11 cellular contexts compared by ENCODE assay signal in the genomic region with DNA sequence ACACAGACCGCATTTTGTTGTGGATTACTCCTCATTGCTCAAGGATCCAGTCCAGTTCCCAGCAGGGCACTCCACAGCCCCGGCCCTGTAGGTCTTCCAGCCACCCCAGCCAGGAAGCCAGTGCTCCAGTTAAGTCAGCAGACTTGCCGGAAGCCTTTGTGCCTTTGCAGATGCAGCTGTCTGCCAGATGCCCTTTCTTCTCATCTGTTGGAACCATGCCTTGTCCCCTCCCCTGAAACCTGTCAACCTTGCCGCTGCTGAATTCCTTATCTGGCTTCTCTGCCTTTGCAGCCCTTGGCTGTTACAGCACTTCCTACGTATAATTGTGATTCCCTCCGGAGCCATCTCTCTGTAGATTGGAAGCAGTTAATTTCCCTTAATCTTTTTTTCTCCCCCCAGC. TPM values are rescaled to one million over a fixed set of nuclear protein-coding genes. Genes with fewer than 3 reads are reported as not detected.
DNase-seq lines count a peak whose midpoint lies in the region; ATAC-seq and TF ChIP-seq lines count a peak whose summit lies in the region.
"Had no signal": no experiment of that assay in that cellular context is flagged by ENCODE, and none has a peak within 500 bp of the region (broad histone marks: within the 10 kb centered on the region; RNA-seq: fewer than 3 reads in every experiment).

No MANE protein-coding gene starts in this region.

- no peak for TF ChIP-seq CTCF in Caco-2 (IDR thresholded peaks at IDR 0.05; ENCODE audit: insufficient read depth in 1 of 2, low read depth in 1 of 2, low read length in 1 of 2, severe bottlenecking in 1 of 2, unreplicated experiment in 1 of 2)

- CTCF ChIA-PET in Caco-2 (lab: Charles Lee): no interaction called here

- H3K36me3 Mint-ChIP-seq in activated T-helper 1 cell treated with anti-CD3 and anti-CD28 coated beads, Interleukin-12 subunit alpha, Interleukin-12 subunit beta, Interleukin-2, Interleukin-4 antibody, amounts not matched to agents 30 ng/mL and 10 ng/mL and 1 ng/mL, durations not matched to agents 14 hours and 24 hours and 36 hours (ENCODE audit: low read depth): peaks cover 52% of the 10 kb centered on the region
- peaks cover 44% of the 10 kb centered on the region for H3K36me3 Mint-ChIP-seq in Caco-2 (ENCODE audit: insufficient read depth, unreplicated experiment)

- H3K27me3 Mint-ChIP-seq in activated T-helper 1 cell treated with anti-CD3 and anti-CD28 coated beads, Interleukin-12 subunit alpha, Interleukin-12 subunit beta, Interleukin-2, Interleukin-4 antibody, amounts not matched to agents 30 ng/mL and 10 ng/mL and 1 ng/mL, durations not matched to agents 14 hours and 24 hours and 36 hours (ENCODE audit: insufficient read depth): no peaks in the 10 kb centered on the region
- no peaks in the 10 kb centered on the region for H3K27me3 Mint-ChIP-seq in Caco-2 (ENCODE audit: insufficient read depth, unreplicated experiment)

- H3K4me3 Mint-ChIP-seq in activated T-helper 1 cell treated with anti-CD3 and anti-CD28 coated beads, Interleukin-12 subunit alpha, Interleukin-12 subunit beta, Interleukin-2, Interleukin-4 antibody, amounts not matched to agents 30 ng/mL and 10 ng/mL and 1 ng/mL, durations not matched to agents 14 hours and 24 hours and 36 hours: no peak overlapping the region
- no peak overlapping the region for H3K4me3 Mint-ChIP-seq in Caco-2 (ENCODE audit: unreplicated experiment)

- H3K4me3 ChIP-seq in Caco-2 (ENCODE audit: low read depth, low read length): no peak overlapping the region

- POLR2A ChIA-PET in Caco-2 (lab: Charles Lee): no interaction called here

- H3K9me3 Mint-ChIP-seq in activated T-helper 1 cell treated with anti-CD3 and anti-CD28 coated beads, Interleukin-12 subunit alpha, Interleukin-12 subunit beta, Interleukin-2, Interleukin-4 antibody, amounts not matched to agents 30 ng/mL and 10 ng/mL and 1 ng/mL, durations not matched to agents 14 hours and 24 hours and 36 hours: no peaks in the 10 kb centered on the region
- no peaks in the 10 kb centered on the region for H3K9me3 Mint-ChIP-seq in Caco-2 (ENCODE audit: unreplicated experiment)

- no peaks in the 10 kb centered on the region for H3K36me3 ChIP-seq in Caco-2 (ENCODE audit: control insufficient read depth, insufficient read depth, low read length)

- ATAC-seq in sciatic nerve: peak; percentile 71
- ATAC-seq: esophagus mucosa had no signal

- no peaks in the 10 kb centered on the region for H3K27me3 ChIP-seq in Caco-2 (replicated peaks; ENCODE audit: control insufficient read depth, insufficient read depth, low read length)

- H3K9me3 ChIP-seq in Caco-2: no peaks in the 10 kb centered on the region

- H3K4me1 Mint-ChIP-seq in activated T-helper 1 cell treated with anti-CD3 and anti-CD28 coated beads, Interleukin-12 subunit alpha, Interleukin-12 subunit beta, Interleukin-2, Interleukin-4 antibody, amounts not matched to agents 30 ng/mL and 10 ng/mL and 1 ng/mL, durations not matched to agents 14 hours and 24 hours and 36 hours (ENCODE audit: low read depth): peaks cover 7% of the 10 kb centered on the region
- H3K4me1 Mint-ChIP-seq in Caco-2 (ENCODE audit: low read depth, unreplicated experiment): no peaks in the 10 kb centered on the region

- H3K27ac Mint-ChIP-seq in activated T-helper 1 cell treated with anti-CD3 and anti-CD28 coated beads, Interleukin-12 subunit alpha, Interleukin-12 subunit beta, Interleukin-2, Interleukin-4 antibody, amounts not matched to agents 30 ng/mL and 10 ng/mL and 1 ng/mL, durations not matched to agents 14 hours and 24 hours and 36 hours: peak overlapping the region; percentile 42
- no peak overlapping the region for H3K27ac Mint-ChIP-seq in Caco-2 (ENCODE audit: unreplicated experiment)

- H3K4me1 ChIP-seq in Caco-2: no peaks in the 10 kb centered on the region
- H3K4me1 ChIP-seq: parathyroid adenoma had no signal

- no TSS peak for BruUV-seq in Caco-2 (replicated peaks; lab: Mats Ljungman, UMichigan)

- intact Hi-C loops in activated T-helper 1 cell treated with anti-CD3 and anti-CD28 coated beads, Interleukin-12 subunit alpha, Interleukin-12 subunit beta, Interleukin-2, Interleukin-4 antibody, amounts not matched to agents 30 ng/mL and 10 ng/mL and 1 ng/mL, durations not matched to agents 14 hours and 24 hours and 36 hours (cut with micrococcal nuclease): no loop called here
- intact Hi-C loops in head of caudate nucleus (cut with DNase I): no loop called here
- intact Hi-C loops in sciatic nerve (cut with DNase I): no loop called here
- intact Hi-C loops in Caco-2 (cut with micrococcal nuclease; ENCODE audit: unreplicated experiment): no loop called here

- DNase-seq in NCI-H146 (lab: John Stamatoyannopoulos, UW) (peak; percentile 6), NCI-H146 treated with DMSO at 0.1 percent for 48 hours (lab: John Stamatoyannopoulos, UW; ENCODE audit: unreplicated experiment) (no peak), head of caudate nucleus (peak in 41 of 42 donors; percentile 6 to 84 (median 42)), sciatic nerve (ENCODE audit: low spot score) (no peak), Caco-2 (no peak), GM19240 (ENCODE audit: insufficient read length, low spot score) (no peak), glomerular visceral epithelial cell (ENCODE audit: extremely low spot score) (no peak)
- DNase-seq in activated T-helper 1 cell treated with anti-CD3 and anti-CD28 coated beads, Interleukin-12 subunit alpha, Interleukin-12 subunit beta, Interleukin-2, Interleukin-4 antibody, amounts not matched to agents 30 ng/mL and 10 ng/mL and 1 ng/mL, durations not matched to agents 14 hours and 24 hours and 36 hours (ENCODE audit: low spot score): no peak
- DNase-seq: SHP77 had no signal

RNA-seq across cellular contexts. Expression of gene PSAT1, which starts 28.4 kb away (rescaled TPM):
- 85.7 and 91.8 TPM in 2 replicates for total RNA-seq in activated T-helper 1 cell treated with anti-CD3 and anti-CD28 coated beads, Interleukin-12 subunit alpha, Interleukin-12 subunit beta, Interleukin-2, Interleukin-4 antibody, amounts not matched to agents 30 ng/mL and 10 ng/mL and 1 ng/mL, durations not matched to agents 14 hours and 24 hours and 36 hours
- 17.0 TPM for total RNA-seq in sciatic nerve
- 93.6 and 112 TPM in 2 replicates for total RNA-seq in Caco-2 (2022)

Comparison
In these comparisons a context has a peak if more than half of its experiments do, and no peak if none do; other contexts are left out.
1. DNase-seq: peak in NCI-H146 (single experiment) and head of caudate nucleus (41 of 42); none in NCI-H146 treated with DMSO at 0.1 percent for 48 hours (single experiment), activated T-helper 1 cell treated with anti-CD3 and anti-CD28 coated beads, Interleukin-12 subunit alpha, Interleukin-12 subunit beta, Interleukin-2, Interleukin-4 antibody, amounts not matched to agents 30 ng/mL and 10 ng/mL and 1 ng/mL, durations not matched to agents 14 hours and 24 hours and 36 hours (single experiment), sciatic nerve (single experiment), Caco-2 (0 of 2), GM19240 (single experiment) and glomerular visceral epithelial cell (single experiment).